21 cellular contexts compared by ENCODE assay signal in genomic region chr6:37362101-37362823, GRCh38.
"Had no signal": no experiment of that assay in that cellular context is flagged by ENCODE, and none has a peak within 500 bp of the region (broad histone marks: within the 10 kb centered on the region; RNA-seq: fewer than 3 reads in every experiment).

No MANE protein-coding gene starts in this region.

- H3K4me2 ChIP-seq: neural progenitor cell had no signal

- H3K4me1 ChIP-seq: thyroid gland, upper lobe of right lung had no signal

- ATAC-seq: activated CD4-positive, CD25-positive, alpha-beta regulatory T cell treated with anti-CD3 and anti-CD28 coated beads, Interleukin-2, amount 50 U/mL, for 24 hours; activated CD8-positive, alpha-beta T cell treated with anti-CD3 and anti-CD28 coated beads, Interleukin-2, amount 10 ng/mL, durations not matched to agents 7 days and 5 days; effector memory CD8-positive, alpha-beta T cell; naive thymus-derived CD8-positive, alpha-beta T cell; stimulated activated naive CD8-positive, alpha-beta T cell treated with anti-CD3 and anti-CD28 coated beads, Interleukin-15, Interleukin-2, amounts not matched to agents 100 U/mL and 50 U/mL, for 24 hours had no signal

- H3K4me3 ChIP-seq: dorsolateral prefrontal cortex, esophagus muscularis mucosa, left ventricle myocardium inferior, neural progenitor cell, thyroid gland, upper lobe of right lung had no signal

- FAIRE-seq: colon, frontal cortex had no signal

- H3K9ac ChIP-seq: neural progenitor cell had no signal

- H3K27me3 ChIP-seq: dorsolateral prefrontal cortex, esophagus muscularis mucosa, neural progenitor cell, thyroid gland, upper lobe of right lung had no signal

- H3K9me3 ChIP-seq: esophagus muscularis mucosa, left ventricle myocardium inferior, thyroid gland, upper lobe of right lung had no signal

- H2AFZ ChIP-seq: neural progenitor cell had no signal

- H3K27ac ChIP-seq: dorsolateral prefrontal cortex, esophagus muscularis mucosa, left ventricle myocardium inferior, neural progenitor cell, thyroid gland, upper lobe of right lung had no signal

- DNase-seq: activated CD4-positive, alpha-beta T cell treated with anti-CD3 and anti-CD28 coated beads, Interleukin-2, amount 10 ng/mL, durations not matched to agents 7 days and 5 days; activated CD8-positive, alpha-beta T cell treated with anti-CD3 and anti-CD28 coated beads, Interleukin-2, amount 10 ng/mL, durations not matched to agents 7 days and 5 days; activated gamma-delta T cell treated with Interleukin-2 at 50 U/mL for 16 hours; activated T-cell treated with anti-CD3 and anti-CD28 coated beads, Interleukin-2, amount 50 U/mL, for 1 hour; aorta; dorsolateral prefrontal cortex; effector memory CD8-positive, alpha-beta T cell; hypothalamus; left ventricle myocardium inferior; mammary epithelial cell; naive thymus-derived CD8-positive, alpha-beta T cell; stimulated activated CD4-positive, alpha-beta T cell treated with anti-CD3 and anti-CD28 coated beads, Interleukin-4, amount 100 ng/mL, for 1 hour; stimulated activated naive CD8-positive, alpha-beta T cell treated with anti-CD3 and anti-CD28 coated beads, Interleukin-15, Interleukin-2, amounts not matched to agents 100 U/mL and 50 U/mL, for 24 hours; T-helper 9 cell; thyroid gland; upper lobe of right lung had no signal
